Comparison of ENCODE assay signal across 1 cellular context in genomic region chr5:145797336-145797735, GRCh38.
TF ChIP-seq lines count a peak whose summit lies in the region.

No MANE protein-coding gene starts in this region.

TF ChIP-seq in HepG2, 621 proteins besides CTCF, POLR2A, EP300 and RAD21 (continued from another document):
- TF ChIP-seq ZNF709 (CRISPR knock-in tag; IDR thresholded peaks at IDR 0.05): no peak
- no peak for TF ChIP-seq STAT5B (CRISPR knock-in tag; IDR thresholded peaks at IDR 0.05)
- no peak for TF ChIP-seq ZNF232 (CRISPR knock-in tag; IDR thresholded peaks at IDR 0.05; ENCODE audit: borderline replicate concordance)
